1 cellular context compared by ENCODE assay signal in the genomic region with DNA sequence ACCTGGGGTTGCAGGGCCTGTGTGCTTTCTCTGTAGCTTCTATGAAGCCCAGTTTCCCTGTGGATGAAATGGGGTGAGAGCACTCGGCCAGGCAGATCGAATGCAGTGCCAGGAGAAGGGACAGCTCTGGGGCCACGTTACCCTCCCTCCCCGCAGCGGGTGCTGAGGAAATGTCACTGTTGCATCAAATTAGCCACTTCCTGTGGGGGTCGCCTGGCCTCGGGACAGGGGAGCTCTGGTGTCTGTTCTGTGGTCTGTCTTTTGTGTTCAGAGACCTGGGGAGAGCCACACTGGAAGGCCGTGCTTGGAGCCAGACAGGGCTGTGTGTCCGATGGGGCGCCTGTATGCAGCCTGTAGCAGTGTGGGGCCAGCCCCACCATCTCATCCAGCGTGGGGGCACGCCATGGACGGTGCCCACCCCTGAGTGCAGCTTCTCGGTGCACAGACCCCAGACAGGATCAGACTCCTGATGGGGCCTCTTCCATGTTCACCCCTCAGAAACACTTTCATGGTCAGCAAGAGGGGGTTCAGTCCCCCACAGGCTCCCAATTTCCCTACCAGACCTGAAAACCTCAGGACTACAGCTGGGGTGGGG.
A peak's percentile ranks its signal among the peaks of the same experiment; 100 is the strongest.
TF ChIP-seq lines count a peak whose summit lies in the region.

No MANE protein-coding gene starts in this region.

TF ChIP-seq in GM12878, 131 proteins besides CTCF, POLR2A, EP300 and RAD21 (continued from another document):
- TF ChIP-seq, protein P1, sequence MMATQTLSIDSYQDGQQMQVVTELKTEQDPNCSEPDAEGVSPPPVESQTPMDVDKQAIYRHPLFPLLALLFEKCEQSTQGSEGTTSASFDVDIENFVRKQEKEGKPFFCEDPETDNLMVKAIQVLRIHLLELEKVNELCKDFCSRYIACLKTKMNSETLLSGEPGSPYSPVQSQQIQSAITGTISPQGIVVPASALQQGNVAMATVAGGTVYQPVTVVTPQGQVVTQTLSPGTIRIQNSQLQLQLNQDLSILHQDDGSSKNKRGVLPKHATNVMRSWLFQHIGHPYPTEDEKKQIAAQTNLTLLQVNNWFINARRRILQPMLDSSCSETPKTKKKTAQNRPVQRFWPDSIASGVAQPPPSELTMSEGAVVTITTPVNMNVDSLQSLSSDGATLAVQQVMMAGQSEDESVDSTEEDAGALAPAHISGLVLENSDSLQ (IDR thresholded peaks at IDR 0.05): peak; percentile 73
- TF ChIP-seq, protein P2, sequence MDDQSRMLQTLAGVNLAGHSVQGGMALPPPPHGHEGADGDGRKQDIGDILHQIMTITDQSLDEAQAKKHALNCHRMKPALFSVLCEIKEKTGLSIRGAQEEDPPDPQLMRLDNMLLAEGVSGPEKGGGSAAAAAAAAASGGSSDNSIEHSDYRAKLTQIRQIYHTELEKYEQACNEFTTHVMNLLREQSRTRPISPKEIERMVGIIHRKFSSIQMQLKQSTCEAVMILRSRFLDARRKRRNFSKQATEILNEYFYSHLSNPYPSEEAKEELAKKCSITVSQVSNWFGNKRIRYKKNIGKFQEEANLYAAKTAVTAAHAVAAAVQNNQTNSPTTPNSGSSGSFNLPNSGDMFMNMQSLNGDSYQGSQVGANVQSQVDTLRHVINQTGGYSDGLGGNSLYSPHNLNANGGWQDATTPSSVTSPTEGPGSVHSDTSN (IDR thresholded peaks at IDR 0.05; ENCODE audit: insufficient replicate concordance, low read depth, low read length): peak; percentile 60
- 0 out of 2 replicates have a peak, but pooled peaks have one; percentile 15 for TF ChIP-seq LARP7 (IDR thresholded peaks at IDR 0.05)
- TF ChIP-seq RUNX3 (IDR thresholded peaks at IDR 0.05; ENCODE audit: low read length): peak; percentile 90
- no peak for TF ChIP-seq GATAD2B (conservative IDR thresholded peaks at IDR 0.05; ENCODE audit: low read depth)
- TF ChIP-seq IKZF1 (conservative IDR thresholded peaks at IDR 0.05): peak; percentile 43; the same call in 1 of the 2 replicates
- peak; percentile 12; the same call in 1 of the 3 replicates for TF ChIP-seq POU2F2 (IDR thresholded peaks at IDR 0.05; ENCODE audit: borderline replicate concordance, low read depth, low read length)
- TF ChIP-seq CHD2 (IDR thresholded peaks at IDR 0.05; ENCODE audit: borderline replicate concordance, low read depth, low read length): 0 out of 2 replicates have a peak, but pooled peaks have one; percentile 33
- TF ChIP-seq, protein P3, sequence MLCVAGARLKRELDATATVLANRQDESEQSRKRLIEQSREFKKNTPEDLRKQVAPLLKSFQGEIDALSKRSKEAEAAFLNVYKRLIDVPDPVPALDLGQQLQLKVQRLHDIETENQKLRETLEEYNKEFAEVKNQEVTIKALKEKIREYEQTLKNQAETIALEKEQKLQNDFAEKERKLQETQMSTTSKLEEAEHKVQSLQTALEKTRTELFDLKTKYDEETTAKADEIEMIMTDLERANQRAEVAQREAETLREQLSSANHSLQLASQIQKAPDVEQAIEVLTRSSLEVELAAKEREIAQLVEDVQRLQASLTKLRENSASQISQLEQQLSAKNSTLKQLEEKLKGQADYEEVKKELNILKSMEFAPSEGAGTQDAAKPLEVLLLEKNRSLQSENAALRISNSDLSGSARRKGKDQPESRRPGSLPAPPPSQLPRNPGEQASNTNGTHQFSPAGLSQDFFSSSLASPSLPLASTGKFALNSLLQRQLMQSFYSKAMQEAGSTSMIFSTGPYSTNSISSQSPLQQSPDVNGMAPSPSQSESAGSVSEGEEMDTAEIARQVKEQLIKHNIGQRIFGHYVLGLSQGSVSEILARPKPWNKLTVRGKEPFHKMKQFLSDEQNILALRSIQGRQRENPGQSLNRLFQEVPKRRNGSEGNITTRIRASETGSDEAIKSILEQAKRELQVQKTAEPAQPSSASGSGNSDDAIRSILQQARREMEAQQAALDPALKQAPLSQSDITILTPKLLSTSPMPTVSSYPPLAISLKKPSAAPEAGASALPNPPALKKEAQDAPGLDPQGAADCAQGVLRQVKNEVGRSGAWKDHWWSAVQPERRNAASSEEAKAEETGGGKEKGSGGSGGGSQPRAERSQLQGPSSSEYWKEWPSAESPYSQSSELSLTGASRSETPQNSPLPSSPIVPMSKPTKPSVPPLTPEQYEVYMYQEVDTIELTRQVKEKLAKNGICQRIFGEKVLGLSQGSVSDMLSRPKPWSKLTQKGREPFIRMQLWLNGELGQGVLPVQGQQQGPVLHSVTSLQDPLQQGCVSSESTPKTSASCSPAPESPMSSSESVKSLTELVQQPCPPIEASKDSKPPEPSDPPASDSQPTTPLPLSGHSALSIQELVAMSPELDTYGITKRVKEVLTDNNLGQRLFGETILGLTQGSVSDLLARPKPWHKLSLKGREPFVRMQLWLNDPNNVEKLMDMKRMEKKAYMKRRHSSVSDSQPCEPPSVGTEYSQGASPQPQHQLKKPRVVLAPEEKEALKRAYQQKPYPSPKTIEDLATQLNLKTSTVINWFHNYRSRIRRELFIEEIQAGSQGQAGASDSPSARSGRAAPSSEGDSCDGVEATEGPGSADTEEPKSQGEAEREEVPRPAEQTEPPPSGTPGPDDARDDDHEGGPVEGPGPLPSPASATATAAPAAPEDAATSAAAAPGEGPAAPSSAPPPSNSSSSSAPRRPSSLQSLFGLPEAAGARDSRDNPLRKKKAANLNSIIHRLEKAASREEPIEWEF (IDR thresholded peaks at IDR 0.05; ENCODE audit: insufficient replicate concordance, low read depth, low read length): no peak
- TF ChIP-seq RELA (IDR thresholded peaks at IDR 0.05; ENCODE audit: borderline replicate concordance, partially characterized antibody): no peak
- TF ChIP-seq TCF3 (IDR thresholded peaks at IDR 0.05; ENCODE audit: borderline replicate concordance, insufficient read depth, low read depth, low read length): no peak
- TF ChIP-seq CBX5 (IDR thresholded peaks at IDR 0.05; ENCODE audit: low read depth): no peak
- no peak for TF ChIP-seq EGR1 (IDR thresholded peaks at IDR 0.05; ENCODE audit: borderline replicate concordance in 1 of 2, low read depth in 2 of 2, low read length in 2 of 2)
- TF ChIP-seq CREM (IDR thresholded peaks at IDR 0.05; ENCODE audit: low read depth): peak; percentile 59; the same call in 1 of the 2 replicates
- TF ChIP-seq JUND (IDR thresholded peaks at IDR 0.05; ENCODE audit: low read depth, low read length): no peak
- TF ChIP-seq, protein P4, sequence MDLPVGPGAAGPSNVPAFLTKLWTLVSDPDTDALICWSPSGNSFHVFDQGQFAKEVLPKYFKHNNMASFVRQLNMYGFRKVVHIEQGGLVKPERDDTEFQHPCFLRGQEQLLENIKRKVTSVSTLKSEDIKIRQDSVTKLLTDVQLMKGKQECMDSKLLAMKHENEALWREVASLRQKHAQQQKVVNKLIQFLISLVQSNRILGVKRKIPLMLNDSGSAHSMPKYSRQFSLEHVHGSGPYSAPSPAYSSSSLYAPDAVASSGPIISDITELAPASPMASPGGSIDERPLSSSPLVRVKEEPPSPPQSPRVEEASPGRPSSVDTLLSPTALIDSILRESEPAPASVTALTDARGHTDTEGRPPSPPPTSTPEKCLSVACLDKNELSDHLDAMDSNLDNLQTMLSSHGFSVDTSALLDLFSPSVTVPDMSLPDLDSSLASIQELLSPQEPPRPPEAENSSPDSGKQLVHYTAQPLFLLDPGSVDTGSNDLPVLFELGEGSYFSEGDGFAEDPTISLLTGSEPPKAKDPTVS (IDR thresholded peaks at IDR 0.05; ENCODE audit: low read depth, low read length): no peak
- peak; percentile 69; the same call in 1 of the 2 replicates for TF ChIP-seq CREB1 (IDR thresholded peaks at IDR 0.05; ENCODE audit: low read depth)
- peak; percentile 42 for TF ChIP-seq POLR2AphosphoS5 (IDR thresholded peaks at IDR 0.05; ENCODE audit: low read length)
